Comparison of ENCODE assay signal across 24 cellular contexts in the genomic region with DNA sequence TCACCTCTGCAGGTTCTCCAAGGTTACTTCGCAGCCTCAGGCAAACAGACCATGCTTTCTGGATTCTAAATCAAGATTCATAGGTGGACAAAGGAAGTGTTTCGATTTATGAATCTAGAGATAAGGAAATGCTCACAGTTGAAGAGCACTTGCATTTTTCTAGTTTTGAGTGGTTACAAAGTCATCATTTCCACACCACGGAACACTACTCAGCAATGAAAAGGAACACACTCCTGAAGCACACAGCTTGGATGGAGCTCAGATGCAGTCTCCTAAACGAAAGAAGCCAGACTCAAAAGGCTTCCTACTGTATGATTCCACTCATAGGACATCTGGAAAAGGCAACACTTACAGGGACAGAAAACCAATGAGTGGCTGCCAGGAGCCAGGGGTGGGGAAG. TPM values are rescaled to one million over a fixed set of nuclear protein-coding genes. Genes with fewer than 3 reads are reported as not detected.
A peak's percentile ranks its signal among the peaks of the same experiment; 100 is the strongest.
DNase-seq lines count a peak whose midpoint lies in the region; ATAC-seq and TF ChIP-seq lines count a peak whose summit lies in the region.
"Had no signal": no experiment of that assay in that cellular context is flagged by ENCODE, and none has a peak within 500 bp of the region (broad histone marks: within the 10 kb centered on the region; RNA-seq: fewer than 3 reads in every experiment).

No MANE protein-coding gene starts in this region.

- H3K18ac ChIP-seq in neuronal stem cell (ENCODE audit: low read length), result peak overlapping the region; percentile 90
- H3K18ac ChIP-seq in mesendoderm (ENCODE audit: low read length), result no peak overlapping the region

- H2AK5ac ChIP-seq in neuronal stem cell (ENCODE audit: low read depth, low read length), result peak overlapping the region; percentile 87
- H2AK5ac ChIP-seq in mesendoderm (ENCODE audit: low read length), result no peak overlapping the region

- H3K27ac ChIP-seq in GM23248 (no peak overlapping the region), RWPE1 (peak overlapping the region; percentile 99; the same call in 1 of the 2 replicates), neuronal stem cell (replicated peaks; ENCODE audit: low read length) (no peak overlapping the region), mesendoderm (ENCODE audit: low read depth, low read length) (no peak overlapping the region)
- H3K27ac ChIP-seq: PC-9 had no signal

- H2BK15ac ChIP-seq in neuronal stem cell (ENCODE audit: low read length) (peak overlapping the region; percentile 95), mesendoderm (replicated peaks; ENCODE audit: low read depth) (no peak overlapping the region)

- H3K79me1 ChIP-seq in neuronal stem cell (ENCODE audit: low read depth, low read length), result no peaks in the 10 kb centered on the region
- no peaks in the 10 kb centered on the region for H3K79me1 ChIP-seq in mesendoderm (ENCODE audit: low read length)

- DNase-seq in GM23248 (peak; percentile 28), RWPE1 (ENCODE audit: low spot score) (no peak), fibroblast of peridontal ligament (ENCODE audit: extremely low read depth) (peak; percentile 6), neuronal stem cell (ENCODE audit: low spot score) (no peak), putamen (ENCODE audit: low spot score) (no peak), mesendoderm (no peak)
- DNase-seq in stimulated activated CD4-positive, alpha-beta T cell treated with anti-CD3 and anti-CD28 coated beads, Interleukin-1b, Interleukin-23, amount 100 ng/mL, for 48 hours, result no peak
- DNase-seq: CD4-positive, CD25-positive, alpha-beta regulatory T cell; COR-L47; DMS 273 treated with DMSO at 0.1 percent for 48 hours; DMS79 treated with DMSO at 0.1 percent for 48 hours; Kasumi-1; NCI-H1417; NCI-H187; NCI-H2227 treated with DMSO at 0.1 percent for 48 hours; NCI-H510A; PC-9; RPMI8226 had no signal

- H2AFZ ChIP-seq in GM23248 (no peak overlapping the region), neuronal stem cell (ENCODE audit: low read length) (no peak overlapping the region)
- H2AFZ ChIP-seq: GM23338, PC-9 had no signal

- no peaks in the 10 kb centered on the region for H4K20me1 ChIP-seq in GM23248 (ENCODE audit: insufficient read depth)

- CTCF ChIA-PET in RWPE1 (lab: Yijun Ruan, JAX), result interaction anchor here (1.0 kb wide), 1 partner anchor 9 kb away, joined by 3 read pairs; no protein-coding TSS in a partner anchor

- no peaks in the 10 kb centered on the region for H3F3A ChIP-seq in GM23248 (ENCODE audit: insufficient read depth)

- H3K36me3 ChIP-seq in GM23248 (ENCODE audit: low read depth) (no peaks in the 10 kb centered on the region), neuronal stem cell (replicated peaks in 1 of 2; ENCODE audit: control insufficient read depth in 2 of 2, insufficient read depth in 2 of 2, low read length in 2 of 2) (no peaks in the 10 kb centered on the region), mesendoderm (ENCODE audit: control insufficient read depth, insufficient read depth, low read length) (no peaks in the 10 kb centered on the region)
- H3K36me3 ChIP-seq: HAP-1 had no signal

- no peak overlapping the region for H2BK5ac ChIP-seq in neuronal stem cell (ENCODE audit: low read length)
- no peak overlapping the region for H2BK5ac ChIP-seq in mesendoderm (ENCODE audit: low read length)

- H3K56ac ChIP-seq in mesendoderm (ENCODE audit: low read length), result no peak overlapping the region

- POLR2A ChIA-PET in RWPE1 (lab: Yijun Ruan, JAX; ENCODE audit: low non-redundant PET), result no interaction called here

- H2BK120ac ChIP-seq in neuronal stem cell (ENCODE audit: low read depth, low read length), result peak overlapping the region; percentile 99
- no peak overlapping the region for H2BK120ac ChIP-seq in mesendoderm (ENCODE audit: low read depth, low read length)

- H3K79me2 ChIP-seq in GM23248 (ENCODE audit: insufficient read depth), result no peaks in the 10 kb centered on the region
- no peaks in the 10 kb centered on the region for H3K79me2 ChIP-seq in mesendoderm (ENCODE audit: control insufficient read depth, insufficient read depth, low read length)

- no peak for ATAC-seq in GM21367 (IDR thresholded peaks at IDR 0.05; ENCODE audit: unreplicated experiment)
- ATAC-seq: A549, GM12878, GM23338, SK-N-SH treated with all-trans-retinoic acid at 6 μM for 48 hours had no signal

- H3K9me3 ChIP-seq in GM23248 (ENCODE audit: low read depth) (no peaks in the 10 kb centered on the region), neuronal stem cell (replicated peaks in 1 of 2; ENCODE audit: control insufficient read depth in 2 of 2, insufficient read depth in 1 of 2, low read depth in 1 of 2, low read length in 2 of 2) (no peaks in the 10 kb centered on the region)
- H3K9me3 ChIP-seq: A549, HAP-1 had no signal

- H3K27me3 ChIP-seq in GM23248 (replicated peaks; ENCODE audit: insufficient read depth) (no peaks in the 10 kb centered on the region), neuronal stem cell (ENCODE audit: control insufficient read depth in 3 of 3, insufficient read depth in 3 of 3, low read depth in 1 of 3, low read length in 3 of 3) (peaks cover 0 to 11% (median 0%) of the 10 kb centered on the region in 3 experiments), mesendoderm (ENCODE audit: insufficient read depth, low read length, poor library complexity) (no peaks in the 10 kb centered on the region)

- H3K9ac ChIP-seq in GM23248, result no peak overlapping the region
- H3K9ac ChIP-seq in neuronal stem cell (ENCODE audit: low read depth, low read length, poor library complexity), result no peak overlapping the region
- no peak overlapping the region for H3K9ac ChIP-seq in mesendoderm (ENCODE audit: low read length)

- H2BK12ac ChIP-seq in neuronal stem cell (ENCODE audit: low read length), result no peak overlapping the region

- in situ Hi-C loops in GM23248 (cut with MboI), result no loop called here

- H4K91ac ChIP-seq in neuronal stem cell (ENCODE audit: low read depth, low read length, poor library complexity), result no peak overlapping the region

- H3K14ac ChIP-seq in neuronal stem cell (ENCODE audit: low read length), result no peak overlapping the region

- 64 to 71% methylated on average over 4 of the region's 4 CpGs for WGBS in GM23248 (ENCODE audit: low coverage in 1 of 2, low lambda C conversion rate in 2 of 2, missing lambda C conversion rate in 2 of 2), 2 experiments
- no CpG with 5 or more reads among the region's 4 CpGs for WGBS in neuronal stem cell (ENCODE audit: extremely low coverage in 2 of 2, insufficient read length in 2 of 2, insufficient replicate concordance in 1 of 2), 2 donors
- WGBS in mesendoderm (ENCODE audit: extremely low coverage, insufficient coverage, low lambda C conversion rate), result no CpG with 5 or more reads among the region's 4 CpGs

- no peak overlapping the region for H4K5ac ChIP-seq in mesendoderm (ENCODE audit: low read length)

- H4K8ac ChIP-seq in neuronal stem cell (ENCODE audit: low read depth, low read length), result no peak overlapping the region
- no peak overlapping the region for H4K8ac ChIP-seq in mesendoderm (ENCODE audit: low read depth, low read length)

- H3K9me2 ChIP-seq in GM23248 (ENCODE audit: insufficient read depth), result no peaks in the 10 kb centered on the region

- H3K4me1 ChIP-seq in GM23248 (ENCODE audit: insufficient read depth), result no peaks in the 10 kb centered on the region
- H3K4me1 ChIP-seq in neuronal stem cell (ENCODE audit: control insufficient read depth in 2 of 2, insufficient read depth in 1 of 2, low read depth in 1 of 2, low read length in 2 of 2), result peaks cover 7 to 30% of the 10 kb centered on the region in 2 donors
- peaks cover 3% of the 10 kb centered on the region for H3K4me1 ChIP-seq in mesendoderm (ENCODE audit: control insufficient read depth, low read depth, low read length)

- H3K4me2 ChIP-seq in GM23248 (ENCODE audit: unreplicated experiment), result no peak overlapping the region
- H3K4me2 ChIP-seq in neuronal stem cell (ENCODE audit: insufficient read depth, low read length, poor library complexity, severe bottlenecking), result no peak overlapping the region
- H3K4me2 ChIP-seq in mesendoderm (ENCODE audit: low read length), result no peak overlapping the region
- H3K4me2 ChIP-seq: A549, GM23338, PC-9 had no signal

- no peak overlapping the region for H3K4me3 ChIP-seq in GM23248
- no peak overlapping the region for H3K4me3 ChIP-seq in neuronal stem cell (ENCODE audit: low read length in 2 of 2)
- no peak overlapping the region for H3K4me3 ChIP-seq in mesendoderm (ENCODE audit: low read length)
- H3K4me3 ChIP-seq: A549, GM12878, GM23338, HAP-1, PC-9 had no signal

- H3K23ac ChIP-seq in neuronal stem cell (ENCODE audit: low read depth, low read length, poor library complexity) (no peak overlapping the region), mesendoderm (ENCODE audit: low read length) (no peak overlapping the region)

- H3K4ac ChIP-seq in neuronal stem cell (ENCODE audit: low read length), result no peak overlapping the region
- no peak overlapping the region for H3K4ac ChIP-seq in mesendoderm (ENCODE audit: low read depth, low read length)

- TF ChIP-seq CTCF in RWPE1 (conservative IDR thresholded peaks at IDR 0.05; ENCODE audit: low read depth), result no peak

RNA-seq across cellular contexts. Expression of a gene that starts 31.7 kb away (rescaled TPM):
- total RNA-seq in GM23248 (2014; rRNA removed; shearing (Covaris generic)), result 32.5 and 33.1 TPM in 2 replicates
- 24.5 and 25.6 TPM in 2 replicates for polyA plus RNA-seq in GM23248 (2016; fragmentation: Nextera tagmentation; extraction: Ambion mirVana)
- polyA plus RNA-seq in neuronal stem cell (2013, experiment 1 of 2), result 45.3 TPM
- 48.1 TPM for polyA plus RNA-seq in neuronal stem cell (2013, experiment 2 of 2)
- polyA plus RNA-seq in mesendoderm (2013, experiment 1 of 2), result 27.6 TPM
- polyA plus RNA-seq in mesendoderm (2013, experiment 2 of 2), result 27.4 TPM
- total RNA-seq: CD4-positive, CD25-positive, alpha-beta regulatory T cell had no signal
- polyA plus RNA-seq: CD4-positive, CD25-positive, alpha-beta regulatory T cell had no signal

Comparison
In these comparisons a context has a peak if more than half of its experiments do, and no peak if none do; other contexts are left out.
1. DNase-seq: peak in GM23248 (single experiment) and fibroblast of peridontal ligament (single experiment); none in RWPE1 (single experiment), neuronal stem cell (single experiment), putamen (single experiment), mesendoderm (single experiment) and stimulated activated CD4-positive, alpha-beta T cell treated with anti-CD3 and anti-CD28 coated beads, Interleukin-1b, Interleukin-23, amount 100 ng/mL, for 48 hours (single experiment).